In the genomic region with DNA sequence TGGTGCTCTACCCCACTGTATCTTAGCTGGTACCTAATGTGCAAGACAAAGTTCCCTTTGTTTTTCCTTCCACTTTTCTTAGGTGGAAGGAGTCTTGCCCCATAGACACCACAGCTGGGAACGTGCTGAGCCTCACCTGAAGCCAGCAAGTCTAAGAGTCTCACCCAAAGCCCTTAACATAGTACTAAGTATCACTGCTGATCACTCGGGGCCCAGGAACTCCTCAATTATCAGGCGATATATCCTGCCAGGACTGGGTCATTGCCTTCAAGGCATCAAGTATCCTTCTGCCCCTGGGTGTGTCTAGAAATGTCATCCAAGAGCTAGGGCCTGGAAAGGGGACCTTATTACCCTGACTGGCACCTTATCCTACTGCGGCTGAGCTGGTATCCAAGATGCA, we compare ENCODE assay signal across 6 cellular contexts.
"Had no signal": no experiment of that assay in that cellular context is flagged by ENCODE, and none has a peak within 500 bp of the region (broad histone marks: within the 10 kb centered on the region; RNA-seq: fewer than 3 reads in every experiment).

No MANE protein-coding gene starts in this region.

- H3K4me1 Mint-ChIP-seq: IgD-negative memory B cell had no signal

- ATAC-seq: HepG2, K562 had no signal

- H3K27ac Mint-ChIP-seq: IgD-negative memory B cell had no signal

- H3K27me3 Mint-ChIP-seq: IgD-negative memory B cell had no signal

- H3K4me3 Mint-ChIP-seq: IgD-negative memory B cell had no signal

- DNase-seq: IMR-90, KBM-7 had no signal

- H3K27ac ChIP-seq: HL-60 had no signal

- H3K36me3 Mint-ChIP-seq: IgD-negative memory B cell had no signal

- H3K4me3 ChIP-seq: K562 had no signal
